In the genomic region with DNA sequence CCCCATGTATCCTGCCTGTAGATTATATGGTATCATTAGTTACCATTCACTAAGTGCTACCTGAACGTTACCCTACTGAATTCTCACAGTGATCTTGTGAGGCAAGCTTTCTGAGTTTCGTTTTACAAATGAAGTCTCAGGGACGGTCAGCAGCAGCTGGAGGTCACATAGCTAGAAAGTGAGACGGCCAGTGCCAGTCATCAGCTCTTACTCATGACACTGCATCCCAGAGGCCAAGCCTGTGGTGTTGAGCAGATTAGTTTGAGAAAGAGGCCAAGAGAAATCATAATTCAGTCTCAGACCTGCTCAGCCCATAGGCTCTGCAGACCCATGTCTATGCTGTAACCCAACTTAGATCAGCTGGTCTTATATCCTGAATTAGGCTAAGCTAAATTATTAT, we compare ENCODE assay signal across 16 cellular contexts.
DNase-seq lines count a peak whose midpoint lies in the region; ATAC-seq lines count a peak whose summit lies in the region.
"Had no signal": no experiment of that assay in that cellular context is flagged by ENCODE, and none has a peak within 500 bp of the region (broad histone marks: within the 10 kb centered on the region; RNA-seq: fewer than 3 reads in every experiment).

No MANE protein-coding gene starts in this region.

- ATAC-seq in GM18870 (IDR thresholded peaks at IDR 0.05; ENCODE audit: unreplicated experiment): no peak

- intact Hi-C loops in posterior vena cava (cut with DNase I): no loop called here

- DNase-seq in AG08396 (ENCODE audit: low spot score) (peak; percentile 15), HS-5 (ENCODE audit: low read depth) (peak; percentile 39), RKO (ENCODE audit: low spot score) (peak; percentile 37), myocyte (ENCODE audit: low read depth) (peak; percentile 55), NCI-H82 treated with DMSO at 0.1 percent for 48 hours (lab: John Stamatoyannopoulos, UW; ENCODE audit: unreplicated experiment) (no peak), posterior vena cava (ENCODE audit: low spot score) (no peak)
- no peak for DNase-seq in activated CD8-positive, alpha-beta memory T cell treated with anti-CD3 and anti-CD28 coated beads, Interleukin-2, amount 50 U/mL, for 48 hours
- DNase-seq: 8988T, Caco-2, DMS53, GOT3, Kasumi-1, NCI-H1436 treated with DMSO at 0.1 percent for 48 hours, NCI-H2081, NCI-H510A treated with DMSO at 0.1 percent for 48 hours had no signal

Comparison
In these comparisons a context has a peak if more than half of its experiments do, and no peak if none do; other contexts are left out.
1. DNase-seq: peak in AG08396 (single experiment), HS-5 (single experiment), RKO (single experiment) and myocyte (single experiment); none in NCI-H82 treated with DMSO at 0.1 percent for 48 hours (single experiment), activated CD8-positive, alpha-beta memory T cell treated with anti-CD3 and anti-CD28 coated beads, Interleukin-2, amount 50 U/mL, for 48 hours (single experiment) and posterior vena cava (single experiment).